ENCODE assay signal across 8 cellular contexts in the genomic region with DNA sequence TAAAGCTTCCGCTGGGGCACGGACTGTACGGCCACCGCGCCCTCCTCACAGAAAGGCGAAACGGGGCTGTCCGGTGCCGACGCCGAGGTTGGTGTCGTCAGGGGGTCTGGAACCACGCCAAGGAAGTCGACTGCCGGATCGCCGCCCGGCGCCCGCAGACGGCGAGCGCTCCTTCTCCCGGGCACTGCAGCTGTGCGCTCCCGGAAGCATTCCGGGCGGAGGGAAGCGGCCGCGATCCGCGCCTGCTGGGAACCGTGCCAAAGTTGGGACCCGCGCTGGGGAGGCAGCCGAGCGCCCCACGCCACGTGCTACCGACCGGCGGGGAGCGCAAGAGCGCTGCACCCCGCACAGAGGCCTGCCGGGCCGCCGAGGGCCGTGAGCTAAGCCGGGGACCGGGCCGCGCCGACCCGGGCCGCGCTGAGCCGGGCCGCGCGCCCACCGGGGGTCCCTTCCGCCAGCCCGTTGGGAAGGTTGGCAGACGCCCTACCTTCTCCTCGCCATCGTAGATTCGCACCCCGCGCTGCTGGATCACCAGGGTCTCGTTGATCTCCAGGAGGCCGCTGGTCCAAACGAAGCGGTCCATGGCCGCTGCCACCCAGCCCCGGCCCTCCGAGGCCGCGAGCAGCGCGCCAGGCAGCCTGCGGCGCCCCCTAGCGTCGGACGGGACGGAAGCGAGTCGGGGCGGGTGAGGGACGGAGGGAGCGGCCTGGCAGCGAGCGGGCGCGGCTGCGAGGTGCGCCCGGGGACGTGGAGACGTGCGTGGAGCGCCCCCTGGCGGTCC. TPM values are rescaled to one million over a fixed set of nuclear protein-coding genes. Genes with fewer than 3 reads are reported as not detected.
DNase-seq lines count a peak whose midpoint lies in the region; ATAC-seq and TF ChIP-seq lines count a peak whose summit lies in the region.

A gene with protein sequence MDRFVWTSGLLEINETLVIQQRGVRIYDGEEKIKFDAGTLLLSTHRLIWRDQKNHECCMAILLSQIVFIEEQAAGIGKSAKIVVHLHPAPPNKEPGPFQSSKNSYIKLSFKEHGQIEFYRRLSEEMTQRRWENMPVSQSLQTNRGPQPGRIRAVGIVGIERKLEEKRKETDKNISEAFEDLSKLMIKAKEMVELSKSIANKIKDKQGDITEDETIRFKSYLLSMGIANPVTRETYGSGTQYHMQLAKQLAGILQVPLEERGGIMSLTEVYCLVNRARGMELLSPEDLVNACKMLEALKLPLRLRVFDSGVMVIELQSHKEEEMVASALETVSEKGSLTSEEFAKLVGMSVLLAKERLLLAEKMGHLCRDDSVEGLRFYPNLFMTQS (minus strand): TSS at position 623 of the 781 bp plus-strand sequence. CDS start 40 bp downstream, at position 583.

- peak within 1 kb of the TSS; percentile 93 for H3K27ac Mint-ChIP-seq in activated B cell treated with CpG ODN at 0.5 μM for 24 hours

- H3K27me3 Mint-ChIP-seq in activated B cell treated with CpG ODN at 0.5 μM for 24 hours, result no peaks in the 10 kb centered on the region

- H3K27ac ChIP-seq in caudate nucleus (ENCODE audit: low read depth, low read length), result peak within 1 kb of the TSS; percentile 75

- DNase-seq in AG09309 (ENCODE audit: low read depth) (peak; percentile 57), NCI-H226 (peak; percentile 88), activated B cell treated with CpG ODN at 0.5 μM for 24 hours (peak; percentile 97), caudate nucleus (lab: John Stamatoyannopoulos, UW) (peak in 60 of 61 donors; percentile 31 to 97 (median 88)), inferior parietal cortex (ENCODE audit: extremely low spot score) (peak; percentile 95)
- peak; percentile 88 to 91 for DNase-seq in stimulated activated CD4-positive, alpha-beta T cell treated with anti-CD3 and anti-CD28 coated beads, Interleukin-12 subunit alpha, Interleukin-12 subunit beta, amount 100 ng/mL, for 24 hours (ENCODE audit: low read depth in 2 of 2)

- ATAC-seq in GM18909 (IDR thresholded peaks at IDR 0.05; ENCODE audit: poor library complexity, unreplicated experiment) (peak; percentile 72), HG03175 (IDR thresholded peaks at IDR 0.05; ENCODE audit: unreplicated experiment) (peak; percentile 70), activated B cell treated with CpG ODN at 0.5 μM for 24 hours (ENCODE audit: low read depth) (peak; percentile 67)

- POLR2A ChIA-PET in activated B cell treated with CpG ODN at 0.5 μM for 24 hours (lab: Charles Lee), result interaction anchor here (0.6 to 2.3 kb wide), 9 partner anchors 9 to 291 kb away, joined by 3 to 31 read pairs (median 5); partner anchors contain the start of genes NEK3 and SUGT1

- peak within 1 kb of the TSS; percentile 97 for H3K4me3 Mint-ChIP-seq in activated B cell treated with CpG ODN at 0.5 μM for 24 hours

- CTCF ChIA-PET in activated B cell treated with CpG ODN at 0.5 μM for 24 hours (lab: Charles Lee), result interaction anchor here (0.7 to 2.6 kb wide), 14 partner anchors 9 to 635 kb away, joined by 3 to 19 read pairs (median 4); partner anchors contain the start of genes ALG11 and SUGT1

- H3K9me3 Mint-ChIP-seq in activated B cell treated with CpG ODN at 0.5 μM for 24 hours, result no peaks in the 10 kb centered on the region

- H3K36me3 Mint-ChIP-seq in activated B cell treated with CpG ODN at 0.5 μM for 24 hours (ENCODE audit: low read depth), result peaks cover 12% of the 10 kb centered on the region

- intact Hi-C loops in activated B cell treated with CpG ODN at 0.5 μM for 24 hours (cut with micrococcal nuclease), result loop anchor here (1.0 to 5.0 kb wide), 12 partner anchors 45 to 648 kb away; partner anchors contain the start of genes ALG11, DHRS12, NEK5 and SUGT1

- peak; percentile 79 for TF ChIP-seq CTCF in AG09309 (IDR thresholded peaks at IDR 0.05; ENCODE audit: control insufficient read depth, insufficient read depth, low read depth, low read length, missing control alignments)
- peak; percentile 95 for TF ChIP-seq CTCF in activated B cell treated with CpG ODN at 0.5 μM for 24 hours (IDR thresholded peaks at IDR 0.05)

- H3K4me3 ChIP-seq in AG09309 (ENCODE audit: control insufficient read depth, low read depth, low read length), result peak within 1 kb of the TSS; percentile 75

- peaks cover 39% of the 10 kb centered on the region for H3K4me1 Mint-ChIP-seq in activated B cell treated with CpG ODN at 0.5 μM for 24 hours

RNA-seq across cellular contexts. Expression of the gene that starts here (rescaled TPM):
- 51.8 and 60.6 TPM in 2 replicates for total RNA-seq in activated B cell treated with CpG ODN at 0.5 μM for 24 hours

Comparison
In these comparisons a context has a peak if more than half of its experiments do, and no peak if none do; other contexts are left out.
1. Peak in every context shown above with its lines: DNase-seq, ATAC-seq, H3K4me3 ChIP-seq and H3K27ac ChIP-seq.